16 cellular contexts compared by ENCODE assay signal in genomic region chr9:33752130-33752637, GRCh38. TPM values are rescaled to one million over a fixed set of nuclear protein-coding genes. Genes with fewer than 3 reads are reported as not detected.
DNase-seq lines count a peak whose midpoint lies in the region; ATAC-seq and TF ChIP-seq lines count a peak whose summit lies in the region.
"Had no signal": no experiment of that assay in that cellular context is flagged by ENCODE, and none has a peak within 500 bp of the region (broad histone marks: within the 10 kb centered on the region; RNA-seq: fewer than 3 reads in every experiment).

No MANE protein-coding gene starts in this region.

- no peak overlapping the region for H2AFZ ChIP-seq in PC-9

- H3K4me1 ChIP-seq in PC-9 (replicated peaks; ENCODE audit: insufficient read depth) (peaks cover 19% of the 10 kb centered on the region), esophagus squamous epithelium (peaks cover 7 to 23% (median 10%) of the 10 kb centered on the region in 3 donors), skeletal muscle satellite cell (ENCODE audit: control insufficient read depth, insufficient read depth, low read length) (peaks cover 19% of the 10 kb centered on the region)

- DNase-seq in G401 (ENCODE audit: low spot score) (peak; percentile 32), PC-9 (peak in 1 of 2 experiments; percentile 80), esophagus squamous epithelium (lab: John Stamatoyannopoulos, UW) (no peak), cardiac septum (ENCODE audit: low spot score) (no peak), COR-L47 (lab: John Stamatoyannopoulos, UW) (no peak), sciatic nerve (ENCODE audit: low spot score) (no peak)
- DNase-seq: activated CD4-positive, alpha-beta T cell treated with anti-CD3 and anti-CD28 coated beads for 48 hours; EL; MG63; NCI-H1694 treated with DMSO at 0.1 percent for 48 hours; SHP77 treated with DMSO at 0.1 percent for 48 hours; T-cell had no signal

- CTCF ChIA-PET in PC-9 (lab: Charles Lee): no interaction called here

- no peaks in the 10 kb centered on the region for H3K9me2 ChIP-seq in PC-9 (ENCODE audit: insufficient read depth)

- H3K36me3 ChIP-seq in PC-9 (ENCODE audit: low read depth) (no peaks in the 10 kb centered on the region), esophagus squamous epithelium (no peaks in the 10 kb centered on the region), skeletal muscle satellite cell (ENCODE audit: insufficient read depth, low read length) (no peaks in the 10 kb centered on the region)
- H3K36me3 ChIP-seq: MG63, right atrium auricular region had no signal

- H3K27ac ChIP-seq in PC-9 (peak overlapping the region; percentile 66), esophagus squamous epithelium (peak overlapping the region; percentile 0 to 63 (median 29))
- H3K27ac ChIP-seq: right atrium auricular region had no signal

- H3K4me3 ChIP-seq in PC-9 (peak overlapping the region; percentile 66; the same call in 1 of the 2 replicates), esophagus squamous epithelium (peak overlapping the region in 1 of 4 donors; percentile 50), skeletal muscle satellite cell (ENCODE audit: low read length) (no peak overlapping the region)
- H3K4me3 ChIP-seq: lung, MG63, right atrium auricular region had no signal

- peaks cover 9% of the 10 kb centered on the region; the same call in 1 of the 2 replicates for H3F3A ChIP-seq in PC-9 (ENCODE audit: insufficient read depth, low read depth)

- peak overlapping the region; percentile 79 for H3K4me2 ChIP-seq in PC-9
- H3K4me2 ChIP-seq in skeletal muscle satellite cell (ENCODE audit: low read length): peak overlapping the region; percentile 88

- no peaks in the 10 kb centered on the region for H3K27me3 ChIP-seq in PC-9 (ENCODE audit: insufficient read depth, low read depth)
- peaks cover 0 to 70% (median 0%) of the 10 kb centered on the region in 4 donors for H3K27me3 ChIP-seq in esophagus squamous epithelium
- H3K27me3 ChIP-seq in skeletal muscle satellite cell (ENCODE audit: control insufficient read depth, insufficient read depth, low read length): peaks cover 9% of the 10 kb centered on the region
- H3K27me3 ChIP-seq: MG63 had no signal

- TF ChIP-seq POLR2A in esophagus squamous epithelium (IDR thresholded peaks at IDR 0.05): no peak

- no peak for ATAC-seq in sciatic nerve
- ATAC-seq: T-cell had no signal

- POLR2A ChIA-PET in PC-9 (lab: Charles Lee; ENCODE audit: unreplicated experiment): interaction anchor here (0.6 kb wide), 1 partner anchor 307 kb away, joined by 6 read pairs; no protein-coding TSS in a partner anchor

- BruUV-seq in PC-9 (replicated peaks; lab: Mats Ljungman, UMichigan): no TSS peak

- peaks cover 46% of the 10 kb centered on the region for H3K79me2 ChIP-seq in PC-9 (ENCODE audit: low read depth)

- in situ Hi-C loops in G401 (cut with HindIII; ENCODE audit: low sequenced_read_pairs): no loop called here

- H3K9me3 ChIP-seq in PC-9 (ENCODE audit: insufficient read depth, low read depth) (no peaks in the 10 kb centered on the region), esophagus squamous epithelium (no peaks in the 10 kb centered on the region), skeletal muscle satellite cell (replicated peaks; ENCODE audit: low read length) (no peaks in the 10 kb centered on the region)
- H3K9me3 ChIP-seq: MG63, right atrium auricular region had no signal

- WGBS in esophagus squamous epithelium, 2 donors: 46 to 61% methylated on average over 4 of the region's 4 CpGs

- TF ChIP-seq CTCF in PC-9 (conservative IDR thresholded peaks at IDR 0.05): no peak
- no peak for TF ChIP-seq CTCF in esophagus squamous epithelium (IDR thresholded peaks at IDR 0.05)

- no peak overlapping the region for H3K9ac ChIP-seq in skeletal muscle satellite cell (ENCODE audit: low read depth, low read length)

- intact Hi-C loops in PC-9 (cut with micrococcal nuclease; ENCODE audit: unreplicated experiment): no loop called here
- intact Hi-C loops in esophagus squamous epithelium (cut with DNase I): no loop called here
- intact Hi-C loops in cardiac septum (cut with DNase I): no loop called here
- intact Hi-C loops in sciatic nerve (cut with DNase I): no loop called here

- H4K20me1 ChIP-seq in PC-9 (ENCODE audit: insufficient read depth): no peaks in the 10 kb centered on the region

RNA-seq across cellular contexts. Expression of gene PRSS3, which starts 43.2 kb away (rescaled TPM):
- total RNA-seq in G401 (2014; rRNA removed; shearing (Covaris generic)): not detected in 2 replicates
- total RNA-seq in PC-9 (2021): 1.0 and 1.6 TPM in 2 replicates
- 100 to 1,000 TPM in 1 of 4 donors, 10 to 100 TPM in 3; 39.5 to 204 (median 56.5) TPM for total RNA-seq in esophagus squamous epithelium
- total RNA-seq in skeletal muscle satellite cell (2012; rRNA removed): 10.9 and 16.5 TPM in 2 replicates
- total RNA-seq in cardiac septum: not detected
- total RNA-seq in sciatic nerve: not detected
- total RNA-seq: osteocyte had no signal

Comparison
In these comparisons a context has a peak if more than half of its experiments do, and no peak if none do; other contexts are left out.
1. RNA of gene PRSS3, which starts 43.2 kb away (total RNA-seq): 39.5 to 204 TPM in esophagus squamous epithelium; 1.0 to 1.6 TPM in PC-9, not detected in sciatic nerve (single experiment), not detected in G401 and not detected in cardiac septum (single experiment); every median in the first group is over 10 times any median in the second.